Comparison of ENCODE assay signal across 8 cellular contexts in the genomic region with DNA sequence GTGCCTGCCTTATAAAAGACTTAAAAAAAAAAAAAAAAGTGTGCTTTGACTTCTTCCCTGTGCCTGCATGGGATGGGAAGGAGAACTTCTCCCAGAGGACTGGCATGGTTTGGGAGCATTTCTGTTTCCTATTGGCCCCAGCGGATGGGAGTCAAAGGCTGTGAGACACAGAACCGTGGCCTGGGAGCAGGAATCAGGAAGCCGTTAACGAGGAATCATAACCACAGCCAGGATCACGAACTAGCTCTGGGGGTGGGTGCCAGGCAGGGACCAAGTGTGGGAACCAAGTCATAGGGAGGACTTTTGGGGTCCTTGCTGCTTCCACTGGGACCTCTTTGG. TPM values are rescaled to one million over a fixed set of nuclear protein-coding genes. Genes with fewer than 3 reads are reported as not detected.
DNase-seq lines count a peak whose midpoint lies in the region; ATAC-seq, FAIRE-seq and TF ChIP-seq lines count a peak whose summit lies in the region.

No MANE protein-coding gene starts in this region.

- ATAC-seq in left cardiac atrium (peak; percentile 48 to 59), HG02759 (IDR thresholded peaks at IDR 0.05; ENCODE audit: unreplicated experiment) (no peak), GM21390 (IDR thresholded peaks at IDR 0.05; ENCODE audit: unreplicated experiment) (no peak)

- TF ChIP-seq CTCF in WI38 (IDR thresholded peaks at IDR 0.05; ENCODE audit: low read depth, low read length) = no peak

- DNase-seq in Daoy (ENCODE audit: low read depth) (peak; percentile 82), left cardiac atrium (peak; percentile 30), UCSD-AML1 (lab: John Stamatoyannopoulos, UW; ENCODE audit: unreplicated experiment) (no peak), GM19239 (ENCODE audit: insufficient read length, low spot score) (no peak)

- H3K27me3 ChIP-seq in rectal smooth muscle tissue (ENCODE audit: control insufficient read depth, insufficient read depth, low read length) = no peaks in the 10 kb centered on the region

- peaks cover 27% of the 10 kb centered on the region for H3K4me1 ChIP-seq in rectal smooth muscle tissue (ENCODE audit: control insufficient read depth, insufficient read depth, low read length)

- H3K9ac ChIP-seq in rectal smooth muscle tissue (ENCODE audit: low read length) = no peak overlapping the region

- no peaks in the 10 kb centered on the region for H3K36me3 ChIP-seq in rectal smooth muscle tissue (ENCODE audit: control insufficient read depth, insufficient read depth, low read length)

- no peak for FAIRE-seq in GM19239 (lab: Jason Lieb, UNC)

- H3K4me3 ChIP-seq in WI38 (ENCODE audit: low read depth, low read length) (peak overlapping the region; percentile 68), rectal smooth muscle tissue (ENCODE audit: low read length) (peak overlapping the region; percentile 73)

- intact Hi-C loops in left cardiac atrium (cut with DNase I) = no loop called here

- peak overlapping the region; percentile 81 for H3K27ac ChIP-seq in rectal smooth muscle tissue (ENCODE audit: low read depth, low read length)

RNA-seq across cellular contexts. Expression of a gene that starts 0.5 kb away (rescaled TPM):
- 0.30 and 0.34 TPM in 2 replicates for total RNA-seq in Daoy (2014; rRNA removed; shearing (Covaris generic))
- 1 to 10 TPM; 1.8 to 2.9 TPM for total RNA-seq in left cardiac atrium

RNA-seq across cellular contexts. Expression of a gene that starts 24.8 kb away (rescaled TPM):
- not detected in 2 replicates for total RNA-seq in Daoy (2014; rRNA removed; shearing (Covaris generic))
- total RNA-seq in left cardiac atrium = not detected

RNA-seq across cellular contexts. Expression of a gene that starts 37.8 kb away (rescaled TPM):
- total RNA-seq in Daoy (2014; rRNA removed; shearing (Covaris generic)) = not detected in 2 replicates
- 1 to 10 TPM in 1 of 2 donors, under 1 TPM in 1; 0.34 to 2.0 TPM for total RNA-seq in left cardiac atrium

RNA-seq across cellular contexts. Expression of a gene that starts 56.5 kb away (rescaled TPM):
- total RNA-seq in Daoy (2014; rRNA removed; shearing (Covaris generic)) = 40.5 and 59.0 TPM in 2 replicates
- total RNA-seq in left cardiac atrium = 10 to 100 TPM in 1 of 2 donors, 1 to 10 TPM in 1; 6.4 to 12.5 TPM

Comparison
In these comparisons a context has a peak if more than half of its experiments do, and no peak if none do; other contexts are left out.
1. DNase-seq: peak in Daoy (single experiment) and left cardiac atrium (single experiment); none in UCSD-AML1 (single experiment) and GM19239 (single experiment).
2. ATAC-seq: peak in left cardiac atrium (2 of 2); none in HG02759 (single experiment) and GM21390 (single experiment).